ENCODE assay signal across 2 cellular contexts in the genomic region with DNA sequence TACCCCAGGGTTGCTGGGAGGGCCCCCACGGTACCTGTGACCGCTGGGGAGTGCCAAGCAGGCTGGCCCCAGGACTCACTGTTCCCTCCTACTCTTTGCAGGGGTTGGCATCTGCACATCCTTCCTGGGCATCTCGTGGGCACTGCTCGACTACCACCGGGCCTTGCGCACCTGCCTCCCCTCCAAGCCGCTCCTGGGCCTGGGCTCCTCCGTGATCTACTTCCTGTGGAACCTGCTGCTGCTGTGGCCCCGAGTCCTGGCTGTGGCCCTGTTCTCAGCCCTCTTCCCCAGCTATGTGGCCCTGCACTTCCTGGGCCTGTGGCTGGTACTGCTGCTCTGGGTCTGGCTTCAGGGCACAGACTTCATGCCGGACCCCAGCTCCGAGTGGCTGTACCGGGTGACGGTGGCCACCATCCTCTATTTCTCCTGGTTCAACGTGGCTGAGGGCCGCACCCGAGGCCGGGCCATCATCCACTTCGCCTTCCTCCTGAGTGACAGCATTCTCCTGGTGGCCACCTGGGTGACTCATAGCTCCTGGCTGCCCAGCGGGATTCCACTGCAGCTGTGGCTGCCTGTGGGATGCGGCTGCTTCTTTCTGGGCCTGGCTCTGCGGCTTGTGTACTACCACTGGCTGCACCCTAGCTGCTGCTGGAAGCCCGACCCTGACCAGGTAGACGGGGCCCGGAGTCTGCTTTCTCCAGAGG.
TF ChIP-seq lines count a peak whose summit lies in the region.

No MANE protein-coding gene starts in this region.

TF ChIP-seq in HEK293, 187 proteins besides CTCF, POLR2A, EP300 and RAD21:
- peak; percentile 30; the same call in 1 of the 2 replicates for TF ChIP-seq ZIC2 (tag by site-specific recombination; IDR thresholded peaks at IDR 0.05)
- TF ChIP-seq, protein P1, sequence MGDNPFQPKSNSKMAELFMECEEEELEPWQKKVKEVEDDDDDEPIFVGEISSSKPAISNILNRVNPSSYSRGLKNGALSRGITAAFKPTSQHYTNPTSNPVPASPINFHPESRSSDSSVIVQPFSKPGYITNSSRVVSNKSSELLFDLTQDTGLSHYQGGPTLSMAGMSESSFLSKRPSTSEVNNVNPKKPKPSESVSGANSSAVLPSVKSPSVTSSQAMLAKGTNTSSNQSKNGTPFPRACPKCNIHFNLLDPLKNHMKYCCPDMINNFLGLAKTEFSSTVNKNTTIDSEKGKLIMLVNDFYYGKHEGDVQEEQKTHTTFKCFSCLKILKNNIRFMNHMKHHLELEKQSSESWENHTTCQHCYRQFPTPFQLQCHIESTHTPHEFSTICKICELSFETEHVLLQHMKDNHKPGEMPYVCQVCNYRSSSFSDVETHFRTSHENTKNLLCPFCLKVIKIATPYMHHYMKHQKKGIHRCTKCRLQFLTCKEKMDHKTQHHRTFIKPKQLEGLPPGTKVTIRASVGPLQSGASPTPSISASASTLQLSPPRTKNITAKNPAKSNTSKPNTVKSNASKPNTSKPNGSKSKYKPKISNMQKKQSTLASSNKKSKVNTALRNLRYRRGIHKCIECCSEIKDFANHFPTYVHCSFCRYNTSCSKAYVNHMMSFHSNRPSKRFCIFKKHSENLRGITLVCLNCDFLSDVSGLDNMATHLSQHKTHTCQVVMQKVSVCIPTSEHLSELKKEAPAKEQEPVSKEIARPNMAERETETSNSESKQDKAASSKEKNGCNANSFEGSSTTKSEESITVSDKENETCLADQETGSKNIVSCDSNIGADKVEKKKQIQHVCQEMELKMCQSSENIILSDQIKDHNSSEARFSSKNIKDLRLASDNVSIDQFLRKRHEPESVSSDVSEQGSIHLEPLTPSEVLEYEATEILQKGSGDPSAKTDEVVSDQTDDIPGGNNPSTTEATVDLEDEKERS (tag by site-specific recombination; IDR thresholded peaks at IDR 0.05), result no peak

TF ChIP-seq in K562, 482 proteins besides CTCF, POLR2A, EP300 and RAD21:
- TF ChIP-seq, protein P2, sequence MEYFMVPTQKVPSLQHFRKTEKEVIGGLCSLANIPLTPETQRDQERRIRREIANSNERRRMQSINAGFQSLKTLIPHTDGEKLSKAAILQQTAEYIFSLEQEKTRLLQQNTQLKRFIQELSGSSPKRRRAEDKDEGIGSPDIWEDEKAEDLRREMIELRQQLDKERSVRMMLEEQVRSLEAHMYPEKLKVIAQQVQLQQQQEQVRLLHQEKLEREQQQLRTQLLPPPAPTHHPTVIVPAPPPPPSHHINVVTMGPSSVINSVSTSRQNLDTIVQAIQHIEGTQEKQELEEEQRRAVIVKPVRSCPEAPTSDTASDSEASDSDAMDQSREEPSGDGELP (CRISPR knock-in tag; IDR thresholded peaks at IDR 0.05; ENCODE audit: borderline replicate concordance), result 0 out of 2 replicates have a peak, but pooled peaks have one; percentile 13
- no peak for TF ChIP-seq NEUROD1 (IDR thresholded peaks at IDR 0.05; ENCODE audit: borderline replicate concordance, low read depth, low read length, partially characterized antibody)
